8 cellular contexts compared by ENCODE assay signal in the genomic region with DNA sequence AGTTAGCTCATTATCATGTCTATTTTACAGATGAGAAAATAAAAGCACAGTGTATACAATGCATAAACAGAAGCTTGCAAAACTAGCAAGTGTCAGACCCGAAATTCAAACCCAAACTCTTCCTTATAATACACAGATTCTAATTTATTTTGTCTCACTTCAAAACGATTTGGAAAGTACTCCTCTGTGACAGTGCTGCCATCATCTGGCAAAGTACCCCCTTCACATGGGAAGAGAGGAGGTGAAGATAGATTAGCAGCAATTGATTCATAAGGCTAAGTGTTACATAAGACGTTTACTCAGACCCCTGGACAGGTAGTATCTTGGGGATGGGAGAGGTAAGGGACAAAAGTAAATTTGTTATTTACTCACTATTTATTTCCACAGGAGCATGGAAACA.
A peak's percentile ranks its signal among the peaks of the same experiment; 100 is the strongest.
DNase-seq lines count a peak whose midpoint lies in the region; ATAC-seq and TF ChIP-seq lines count a peak whose summit lies in the region.

No MANE protein-coding gene starts in this region.

- H3K4me3 ChIP-seq in AG10803 (ENCODE audit: low read length) (no peak overlapping the region), GM23338 (no peak overlapping the region), PC-9 (no peak overlapping the region)

- no peaks in the 10 kb centered on the region for H3K79me2 ChIP-seq in GM23338 (replicated peaks; ENCODE audit: insufficient read depth)
- H3K79me2 ChIP-seq in PC-9 (ENCODE audit: low read depth), result no peaks in the 10 kb centered on the region

- H3K27ac Mint-ChIP-seq in GM23338 (no peak overlapping the region), glutamatergic neuron (ENCODE audit: unreplicated experiment) (no peak overlapping the region)

- CTCF ChIA-PET in PC-9 (lab: Charles Lee), result no interaction called here

- peak; percentile 68 for ATAC-seq in GM23338
- no peak for ATAC-seq in HG03342 (IDR thresholded peaks at IDR 0.05; ENCODE audit: unreplicated experiment)
- ATAC-seq in GM18511 (IDR thresholded peaks at IDR 0.05; ENCODE audit: unreplicated experiment), result no peak

- H3K4me1 Mint-ChIP-seq in GM23338 (peaks cover 2% of the 10 kb centered on the region; the same call in 1 of the 3 replicates), glutamatergic neuron (ENCODE audit: low read depth, unreplicated experiment) (peaks cover 4% of the 10 kb centered on the region)

- H3K27me3 Mint-ChIP-seq in GM23338 (ENCODE audit: insufficient read depth, low read depth, poor library complexity) (no peaks in the 10 kb centered on the region), glutamatergic neuron (ENCODE audit: unreplicated experiment) (no peaks in the 10 kb centered on the region)

- H3K9me2 ChIP-seq in GM23338 (ENCODE audit: insufficient read depth), result no peaks in the 10 kb centered on the region
- no peaks in the 10 kb centered on the region for H3K9me2 ChIP-seq in PC-9 (ENCODE audit: insufficient read depth)

- DNase-seq in AG10803 (ENCODE audit: low read depth) (peak; percentile 27), GM23338 (ENCODE audit: low spot score) (peak; percentile 64), PC-9 (no peak), glutamatergic neuron (no peak), AML-193 (lab: John Stamatoyannopoulos, UW) (no peak), substantia nigra (lab: John Stamatoyannopoulos, UW) (no peak)

- no peak overlapping the region for H3K4me2 ChIP-seq in GM23338
- H3K4me2 ChIP-seq in PC-9, result no peak overlapping the region

- intact Hi-C loops in PC-9 (cut with micrococcal nuclease; ENCODE audit: unreplicated experiment), result no loop called here

- no peaks in the 10 kb centered on the region for H3K9me3 ChIP-seq in PC-9 (ENCODE audit: insufficient read depth, low read depth)

- no TSS peak for BruUV-seq in PC-9 (replicated peaks; lab: Mats Ljungman, UMichigan)

- H3K36me3 ChIP-seq in GM23338 (ENCODE audit: insufficient read depth) (no peaks in the 10 kb centered on the region), PC-9 (ENCODE audit: low read depth) (no peaks in the 10 kb centered on the region)

- H3K27ac ChIP-seq in GM23338 (ENCODE audit: low read depth) (no peak overlapping the region), PC-9 (no peak overlapping the region), substantia nigra (ENCODE audit: low read depth, low read length, poor library complexity, severe bottlenecking) (no peak overlapping the region)

- no peaks in the 10 kb centered on the region for H3F3A ChIP-seq in GM23338 (replicated peaks; ENCODE audit: low read depth)
- H3F3A ChIP-seq in PC-9 (ENCODE audit: insufficient read depth, low read depth), result no peaks in the 10 kb centered on the region

- POLR2A ChIA-PET in PC-9 (lab: Charles Lee; ENCODE audit: unreplicated experiment), result no interaction called here

- no peak overlapping the region for H2AFZ ChIP-seq in GM23338
- no peak overlapping the region for H2AFZ ChIP-seq in PC-9

- H3K27me3 ChIP-seq in GM23338 (ENCODE audit: insufficient read depth), result no peaks in the 10 kb centered on the region
- no peaks in the 10 kb centered on the region for H3K27me3 ChIP-seq in PC-9 (ENCODE audit: insufficient read depth, low read depth)

- TF ChIP-seq CTCF in AG10803 (conservative IDR thresholded peaks at IDR 0.05; ENCODE audit: low read length) (peak; percentile 59), GM23338 (conservative IDR thresholded peaks at IDR 0.05; ENCODE audit: low read depth in 2 of 2) (peak; percentile 86 to 87), PC-9 (conservative IDR thresholded peaks at IDR 0.05) (peak; percentile 48), glutamatergic neuron (IDR thresholded peaks at IDR 0.05; ENCODE audit: partially characterized antibody, unreplicated experiment) (peak; percentile 27)

- H3K4me1 ChIP-seq in GM23338 (ENCODE audit: insufficient read depth) (0 out of 2 replicates have a peak, but pooled peaks cover under 1% of the 10 kb centered on the region), PC-9 (replicated peaks; ENCODE audit: insufficient read depth) (no peaks in the 10 kb centered on the region)

- no peaks in the 10 kb centered on the region for H3K9me3 Mint-ChIP-seq in GM23338
- no peaks in the 10 kb centered on the region for H3K9me3 Mint-ChIP-seq in glutamatergic neuron (ENCODE audit: unreplicated experiment)

- H3K36me3 Mint-ChIP-seq in GM23338 (ENCODE audit: low read depth) (no peaks in the 10 kb centered on the region), glutamatergic neuron (ENCODE audit: unreplicated experiment) (no peaks in the 10 kb centered on the region)

- H3K4me3 Mint-ChIP-seq in GM23338 (no peak overlapping the region), glutamatergic neuron (ENCODE audit: unreplicated experiment) (no peak overlapping the region)

- H4K20me1 ChIP-seq in GM23338 (replicated peaks; ENCODE audit: insufficient read depth), result no peaks in the 10 kb centered on the region
- H4K20me1 ChIP-seq in PC-9 (ENCODE audit: insufficient read depth), result no peaks in the 10 kb centered on the region

TF ChIP-seq in GM23338, 12 proteins besides CTCF, POLR2A, EP300 and RAD21 (continues in another document):
- TF ChIP-seq EZH2phosphoT487 (IDR thresholded peaks at IDR 0.05; ENCODE audit: unreplicated experiment) (no peak), ZNF331 (CRISPR knock-in tag; IDR thresholded peaks at IDR 0.05; ENCODE audit: low read depth) (no peak), STAT1 (IDR thresholded peaks at IDR 0.05; ENCODE audit: unreplicated experiment) (no peak), JUNB (IDR thresholded peaks at IDR 0.05; ENCODE audit: unreplicated experiment) (no peak), ZNF114 (CRISPR knock-in tag; IDR thresholded peaks at IDR 0.05) (no peak), NANOG (IDR thresholded peaks at IDR 0.05; ENCODE audit: borderline replicate concordance) (no peak)
- TF ChIP-seq, protein P1, sequence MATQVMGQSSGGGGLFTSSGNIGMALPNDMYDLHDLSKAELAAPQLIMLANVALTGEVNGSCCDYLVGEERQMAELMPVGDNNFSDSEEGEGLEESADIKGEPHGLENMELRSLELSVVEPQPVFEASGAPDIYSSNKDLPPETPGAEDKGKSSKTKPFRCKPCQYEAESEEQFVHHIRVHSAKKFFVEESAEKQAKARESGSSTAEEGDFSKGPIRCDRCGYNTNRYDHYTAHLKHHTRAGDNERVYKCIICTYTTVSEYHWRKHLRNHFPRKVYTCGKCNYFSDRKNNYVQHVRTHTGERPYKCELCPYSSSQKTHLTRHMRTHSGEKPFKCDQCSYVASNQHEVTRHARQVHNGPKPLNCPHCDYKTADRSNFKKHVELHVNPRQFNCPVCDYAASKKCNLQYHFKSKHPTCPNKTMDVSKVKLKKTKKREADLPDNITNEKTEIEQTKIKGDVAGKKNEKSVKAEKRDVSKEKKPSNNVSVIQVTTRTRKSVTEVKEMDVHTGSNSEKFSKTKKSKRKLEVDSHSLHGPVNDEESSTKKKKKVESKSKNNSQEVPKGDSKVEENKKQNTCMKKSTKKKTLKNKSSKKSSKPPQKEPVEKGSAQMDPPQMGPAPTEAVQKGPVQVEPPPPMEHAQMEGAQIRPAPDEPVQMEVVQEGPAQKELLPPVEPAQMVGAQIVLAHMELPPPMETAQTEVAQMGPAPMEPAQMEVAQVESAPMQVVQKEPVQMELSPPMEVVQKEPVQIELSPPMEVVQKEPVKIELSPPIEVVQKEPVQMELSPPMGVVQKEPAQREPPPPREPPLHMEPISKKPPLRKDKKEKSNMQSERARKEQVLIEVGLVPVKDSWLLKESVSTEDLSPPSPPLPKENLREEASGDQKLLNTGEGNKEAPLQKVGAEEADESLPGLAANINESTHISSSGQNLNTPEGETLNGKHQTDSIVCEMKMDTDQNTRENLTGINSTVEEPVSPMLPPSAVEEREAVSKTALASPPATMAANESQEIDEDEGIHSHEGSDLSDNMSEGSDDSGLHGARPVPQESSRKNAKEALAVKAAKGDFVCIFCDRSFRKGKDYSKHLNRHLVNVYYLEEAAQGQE (IDR thresholded peaks at IDR 0.05; ENCODE audit: unreplicated experiment), result no peak
- TF ChIP-seq, protein P2, sequence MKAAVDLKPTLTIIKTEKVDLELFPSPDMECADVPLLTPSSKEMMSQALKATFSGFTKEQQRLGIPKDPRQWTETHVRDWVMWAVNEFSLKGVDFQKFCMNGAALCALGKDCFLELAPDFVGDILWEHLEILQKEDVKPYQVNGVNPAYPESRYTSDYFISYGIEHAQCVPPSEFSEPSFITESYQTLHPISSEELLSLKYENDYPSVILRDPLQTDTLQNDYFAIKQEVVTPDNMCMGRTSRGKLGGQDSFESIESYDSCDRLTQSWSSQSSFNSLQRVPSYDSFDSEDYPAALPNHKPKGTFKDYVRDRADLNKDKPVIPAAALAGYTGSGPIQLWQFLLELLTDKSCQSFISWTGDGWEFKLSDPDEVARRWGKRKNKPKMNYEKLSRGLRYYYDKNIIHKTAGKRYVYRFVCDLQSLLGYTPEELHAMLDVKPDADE (IDR thresholded peaks at IDR 0.05), result no peak

Comparison
In these comparisons a context has a peak if more than half of its experiments do, and no peak if none do; other contexts are left out.
1. DNase-seq: peak in AG10803 (single experiment) and GM23338 (single experiment); none in PC-9 (0 of 2), glutamatergic neuron (single experiment), AML-193 (0 of 2) and substantia nigra (0 of 49).
2. CTCF ChIP-seq: peak in every context shown above with its lines; median percentile 86 in GM23338; 59 in AG10803; 48 in PC-9; 27 in glutamatergic neuron.